17 cellular contexts compared by ENCODE assay signal in genomic region chr21:14952916-14953315, GRCh38.
"Had no signal": no experiment of that assay in that cellular context is flagged by ENCODE, and none has a peak within 500 bp of the region (broad histone marks: within the 10 kb centered on the region; RNA-seq: fewer than 3 reads in every experiment).

No MANE protein-coding gene starts in this region.

- H3K4me3 Mint-ChIP-seq: activated CD8-positive, alpha-beta T cell treated with anti-CD3 and anti-CD28 coated beads, Interleukin-2, amount 10 ng/mL, durations not matched to agents 7 days and 5 days; natural killer cell treated with Interleukin-12 subunit alpha and Interleukin-12 subunit beta and Interleukin-15 and Interleukin-18, amount 100 ng/mL, for 72 hours; stimulated activated naive B cell treated with anti-CD40 and anti-IgM and Interleukin-4, amounts not matched to agents 10 μg/mL and 1 μg/mL and 100 μg/mL, for 72 hours; T-helper 17 cell had no signal

- H3K4me1 ChIP-seq: right atrium auricular region had no signal

- ATAC-seq: activated CD8-positive, alpha-beta T cell treated with anti-CD3 and anti-CD28 coated beads, Interleukin-2, amount 10 ng/mL, durations not matched to agents 7 days and 5 days; activated naive CD4-positive, alpha-beta T cell treated with anti-CD3 and anti-CD28 coated beads, Interleukin-2, amount 50 U/mL, for 72 hours; natural killer cell treated with Interleukin-12 subunit alpha and Interleukin-12 subunit beta and Interleukin-15 and Interleukin-18, amount 100 ng/mL, for 72 hours; stimulated activated naive B cell treated with anti-CD40 and anti-IgM and Interleukin-4, amounts not matched to agents 10 μg/mL and 1 μg/mL and 100 μg/mL, for 72 hours; T-helper 17 cell had no signal

- H3K27me3 ChIP-seq: right atrium auricular region, tibial artery had no signal

- H3K27ac ChIP-seq: right atrium auricular region, skin epidermis, tibial artery had no signal

- H3K4me3 ChIP-seq: right atrium auricular region, skin epidermis, tibial artery had no signal

- H3K27me3 Mint-ChIP-seq: stimulated activated naive B cell treated with anti-CD40 and anti-IgM and Interleukin-4, amounts not matched to agents 10 μg/mL and 1 μg/mL and 100 μg/mL, for 72 hours; T-helper 17 cell had no signal

- H3K36me3 ChIP-seq: right atrium auricular region, tibial artery had no signal

- H3K4me1 Mint-ChIP-seq: stimulated activated naive B cell treated with anti-CD40 and anti-IgM and Interleukin-4, amounts not matched to agents 10 μg/mL and 1 μg/mL and 100 μg/mL, for 72 hours had no signal

- DNase-seq: activated CD4-positive, alpha-beta T cell treated with anti-CD3 and anti-CD28 coated beads for 4 hours; activated CD8-positive, alpha-beta memory T cell treated with anti-CD3 and anti-CD28 coated beads, Interleukin-2, amount 50 U/mL, for 4 hours; activated CD8-positive, alpha-beta T cell treated with anti-CD3 and anti-CD28 coated beads, Interleukin-2, amount 10 ng/mL, durations not matched to agents 7 days and 5 days; activated gamma-delta T cell; activated T-cell treated with anti-CD3 and anti-CD28 coated beads, Interleukin-2, amount 50 U/mL, for 48 hours; glutamatergic neuron; hypothalamus; posterior cingulate gyrus; stimulated activated CD4-positive, alpha-beta T cell treated with anti-CD3 and anti-CD28 coated beads, Interleukin-15, amount 100 ng/mL, for 24 hours; stimulated activated CD4-positive, alpha-beta T cell treated with anti-CD3 and anti-CD28 coated beads, Interleukin-4, amount 100 ng/mL, for 1 hour; stimulated activated naive B cell treated with anti-CD40 and anti-IgM and Interleukin-4, amounts not matched to agents 10 μg/mL and 1 μg/mL and 100 μg/mL, for 72 hours; T-helper 17 cell; tibial artery had no signal

- H3K27ac Mint-ChIP-seq: activated CD8-positive, alpha-beta T cell treated with anti-CD3 and anti-CD28 coated beads, Interleukin-2, amount 10 ng/mL, durations not matched to agents 7 days and 5 days; activated naive CD4-positive, alpha-beta T cell treated with anti-CD3 and anti-CD28 coated beads, Interleukin-2, amount 50 U/mL, for 72 hours; natural killer cell treated with Interleukin-12 subunit alpha and Interleukin-12 subunit beta and Interleukin-15 and Interleukin-18, amount 100 ng/mL, for 72 hours; stimulated activated naive B cell treated with anti-CD40 and anti-IgM and Interleukin-4, amounts not matched to agents 10 μg/mL and 1 μg/mL and 100 μg/mL, for 72 hours; T-helper 17 cell had no signal
